In the genomic region with DNA sequence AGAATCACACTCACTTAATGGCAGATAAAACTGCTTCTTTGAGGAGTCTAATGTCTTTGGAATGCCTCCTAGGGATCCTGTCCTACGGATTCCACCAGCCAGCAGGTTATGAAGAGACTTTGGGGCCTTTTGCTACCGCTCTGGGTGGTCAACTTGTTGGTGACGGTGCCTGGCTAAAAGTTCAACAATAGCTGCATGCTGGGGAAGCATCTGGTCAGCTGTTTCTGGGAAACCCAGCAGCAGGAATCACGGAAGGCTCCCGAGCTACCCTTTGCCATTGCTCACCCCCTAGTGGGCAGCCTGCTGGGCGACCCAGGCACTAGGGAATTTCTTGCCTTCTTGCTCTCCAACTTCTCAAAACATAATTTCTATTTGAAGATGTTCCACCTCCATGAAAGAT, we compare ENCODE assay signal across 18 cellular contexts.
DNase-seq lines count a peak whose midpoint lies in the region; ATAC-seq, FAIRE-seq and TF ChIP-seq lines count a peak whose summit lies in the region.
"Had no signal": no experiment of that assay in that cellular context is flagged by ENCODE, and none has a peak within 500 bp of the region (broad histone marks: within the 10 kb centered on the region; RNA-seq: fewer than 3 reads in every experiment).

No MANE protein-coding gene starts in this region.

- H3K36me3 ChIP-seq in HepG2 (replicated peaks in 1 of 2; ENCODE audit: control insufficient read depth in 1 of 2, insufficient read depth in 2 of 2, low read length in 2 of 2) (no peaks in the 10 kb centered on the region), right lobe of liver (no peaks in the 10 kb centered on the region)
- no peaks in the 10 kb centered on the region for H3K36me3 ChIP-seq in naive thymus-derived CD4-positive, alpha-beta T cell (ENCODE audit: control insufficient read depth in 2 of 3, insufficient read depth in 3 of 3, low read length in 3 of 3)

- ATAC-seq in HepG2 = peak; percentile 60
- no peak for ATAC-seq in right lobe of liver
- ATAC-seq in naive thymus-derived CD4-positive, alpha-beta T cell = no peak
- ATAC-seq in activated naive CD8-positive, alpha-beta T cell treated with anti-CD3 and anti-CD28 coated beads, Interleukin-2, amount 50 U/mL, for 24 hours = no peak
- ATAC-seq: foreskin keratinocyte; stimulated activated memory B cell treated with anti-CD40 and anti-IgM and Interleukin-4, amounts not matched to agents 10 μg/mL and 1 μg/mL and 100 μg/mL, for 72 hours had no signal

- intact Hi-C loops in HepG2 (cut with micrococcal nuclease; ENCODE audit: unreplicated experiment) (no loop called here), right lobe of liver (cut with DNase I) (no loop called here)
- intact Hi-C loops in naive thymus-derived CD4-positive, alpha-beta T cell (cut with micrococcal nuclease) = no loop called here

- no peak overlapping the region for H3K4me2 ChIP-seq in HepG2 (ENCODE audit: low read depth, low read length)

- BruUV-seq in HepG2 (replicated peaks; lab: Mats Ljungman, UMichigan) = no TSS peak

- no peak overlapping the region for H3K4me3 Mint-ChIP-seq in type B pancreatic cell
- H3K4me3 Mint-ChIP-seq in naive thymus-derived CD4-positive, alpha-beta T cell = no peak overlapping the region
- no peak overlapping the region for H3K4me3 Mint-ChIP-seq in activated naive CD8-positive, alpha-beta T cell treated with anti-CD3 and anti-CD28 coated beads, Interleukin-2, amount 50 U/mL, for 24 hours
- H3K4me3 Mint-ChIP-seq: activated naive CD8-positive, alpha-beta T cell treated with anti-CD3 and anti-CD28 coated beads for 36 hours; stimulated activated memory B cell treated with anti-CD40 and anti-IgM and Interleukin-4, amounts not matched to agents 10 μg/mL and 1 μg/mL and 100 μg/mL, for 72 hours had no signal

- in situ Hi-C loops in HepG2 (cut with HindIII; ENCODE audit: extremely low pct_ligation_motif_present, low pct_unique_long_range_greater_than_20kb) = no loop called here

- 80% methylated on average over 6 of the region's 6 CpGs for WGBS in HepG2 (ENCODE audit: low lambda C conversion rate)
- WGBS in right lobe of liver (ENCODE audit: insufficient coverage, low coverage, low lambda C conversion rate, missing lambda C conversion rate) = 43% methylated on average over 2 of the region's 6 CpGs

- no peak; the same call in 1 of the 2 replicates for TF ChIP-seq CTCF in HepG2 (CRISPR knock-in tag; IDR thresholded peaks at IDR 0.05)
- TF ChIP-seq CTCF in right lobe of liver (IDR thresholded peaks at IDR 0.05) = no peak
- TF ChIP-seq CTCF in VCaP (conservative IDR thresholded peaks at IDR 0.05) = peak; percentile 75
- TF ChIP-seq CTCF in type B pancreatic cell (conservative IDR thresholded peaks at IDR 0.05) = peak; percentile 48

- POLR2A ChIA-PET in HepG2 (lab: Yijun Ruan, JAX) = interaction anchor here (1.0 kb wide), 1 partner anchor 9 kb away, joined by 3 read pairs; no protein-coding TSS in a partner anchor
- POLR2A ChIA-PET in naive thymus-derived CD4-positive, alpha-beta T cell (lab: Charles Lee) = no interaction called here

- H3K79me2 ChIP-seq in HepG2 (ENCODE audit: insufficient read depth, low read length) = no peaks in the 10 kb centered on the region
- H3K79me2 ChIP-seq: parathyroid adenoma had no signal

- H3K36me3 Mint-ChIP-seq in type B pancreatic cell = no peaks in the 10 kb centered on the region
- no peaks in the 10 kb centered on the region for H3K36me3 Mint-ChIP-seq in naive thymus-derived CD4-positive, alpha-beta T cell
- no peaks in the 10 kb centered on the region for H3K36me3 Mint-ChIP-seq in activated naive CD8-positive, alpha-beta T cell treated with anti-CD3 and anti-CD28 coated beads, Interleukin-2, amount 50 U/mL, for 24 hours (ENCODE audit: low read depth)
- H3K36me3 Mint-ChIP-seq: activated naive CD8-positive, alpha-beta T cell treated with anti-CD3 and anti-CD28 coated beads for 36 hours; stimulated activated memory B cell treated with anti-CD40 and anti-IgM and Interleukin-4, amounts not matched to agents 10 μg/mL and 1 μg/mL and 100 μg/mL, for 72 hours had no signal

- no peak for DNase-seq in HepG2 (ENCODE audit: low spot score)
- no peak for DNase-seq in right lobe of liver
- peak; percentile 66 for DNase-seq in iPS-NIHi7 (ENCODE audit: extremely low spot score)
- no peak for DNase-seq in type B pancreatic cell (ENCODE audit: extremely low spot score, unreplicated experiment)
- DNase-seq in naive thymus-derived CD4-positive, alpha-beta T cell = no peak
- DNase-seq in activated naive CD8-positive, alpha-beta T cell treated with anti-CD3 and anti-CD28 coated beads, Interleukin-2, amount 50 U/mL, for 24 hours = no peak
- no peak for DNase-seq in effector CD8-positive, alpha-beta T cell (lab: John Stamatoyannopoulos, UW)
- DNase-seq: activated naive CD8-positive, alpha-beta T cell treated with anti-CD3 and anti-CD28 coated beads for 36 hours; foreskin keratinocyte; Karpas-422; NCI-H226; stimulated activated CD4-positive, alpha-beta T cell treated with anti-CD3 and anti-CD28 coated beads, Interleukin-2, amount 100 ng/mL, for 24 hours; T-helper 9 cell had no signal

- H3K27me3 ChIP-seq in HepG2 (ENCODE audit: control insufficient read depth in 1 of 2, insufficient read depth in 2 of 2, low read length in 2 of 2) (no peaks in the 10 kb centered on the region), right lobe of liver (no peaks in the 10 kb centered on the region)
- H3K27me3 ChIP-seq in naive thymus-derived CD4-positive, alpha-beta T cell (ENCODE audit: control insufficient read depth in 2 of 2, insufficient read depth in 2 of 2, low read length in 2 of 2) = no peaks in the 10 kb centered on the region
- H3K27me3 ChIP-seq: foreskin keratinocyte had no signal

- peaks cover 8% of the 10 kb centered on the region for H3K4me1 Mint-ChIP-seq in type B pancreatic cell (ENCODE audit: unreplicated experiment)
- H3K4me1 Mint-ChIP-seq in naive thymus-derived CD4-positive, alpha-beta T cell = peaks cover 0 to 2% (median 0%) of the 10 kb centered on the region in 7 donors
- H3K4me1 Mint-ChIP-seq in activated naive CD8-positive, alpha-beta T cell treated with anti-CD3 and anti-CD28 coated beads, Interleukin-2, amount 50 U/mL, for 24 hours = no peaks in the 10 kb centered on the region
- H3K4me1 Mint-ChIP-seq: activated naive CD8-positive, alpha-beta T cell treated with anti-CD3 and anti-CD28 coated beads for 36 hours; stimulated activated memory B cell treated with anti-CD40 and anti-IgM and Interleukin-4, amounts not matched to agents 10 μg/mL and 1 μg/mL and 100 μg/mL, for 72 hours had no signal

- FAIRE-seq in HepG2 (lab: Jason Lieb, UNC) = no peak

- CTCF ChIA-PET in HepG2 (lab: Yijun Ruan, JAX; ENCODE audit: low intra/inter-chr PET ratio, low total read pairs) = no interaction called here
- CTCF ChIA-PET in naive thymus-derived CD4-positive, alpha-beta T cell (lab: Charles Lee) = no interaction called here

- no peak overlapping the region for H3K9ac ChIP-seq in HepG2 (ENCODE audit: insufficient read depth, low read depth, low read length)
- H3K9ac ChIP-seq: parathyroid adenoma had no signal

- H3K9me3 ChIP-seq in HepG2 (ENCODE audit: low read length) (no peaks in the 10 kb centered on the region), right lobe of liver (no peaks in the 10 kb centered on the region)
- no peaks in the 10 kb centered on the region for H3K9me3 ChIP-seq in naive thymus-derived CD4-positive, alpha-beta T cell (ENCODE audit: control insufficient read depth in 2 of 3, low read length in 3 of 3)

- H3K4me1 ChIP-seq in HepG2 (ENCODE audit: insufficient read depth, low read length) (no peaks in the 10 kb centered on the region), right lobe of liver (no peaks in the 10 kb centered on the region)
- H3K4me1 ChIP-seq in naive thymus-derived CD4-positive, alpha-beta T cell (ENCODE audit: control insufficient read depth in 2 of 2, insufficient read depth in 2 of 2, low read length in 2 of 2) = no peaks in the 10 kb centered on the region
- H3K4me1 ChIP-seq: foreskin keratinocyte, parathyroid adenoma had no signal

- H2AFZ ChIP-seq in HepG2 (ENCODE audit: low read length) = no peak overlapping the region
- H2AFZ ChIP-seq: parathyroid adenoma had no signal

- no peak overlapping the region for H3K27ac Mint-ChIP-seq in type B pancreatic cell
- no peak overlapping the region for H3K27ac Mint-ChIP-seq in naive thymus-derived CD4-positive, alpha-beta T cell
- no peak overlapping the region for H3K27ac Mint-ChIP-seq in activated naive CD8-positive, alpha-beta T cell treated with anti-CD3 and anti-CD28 coated beads, Interleukin-2, amount 50 U/mL, for 24 hours
- H3K27ac Mint-ChIP-seq: activated naive CD8-positive, alpha-beta T cell treated with anti-CD3 and anti-CD28 coated beads for 36 hours; stimulated activated memory B cell treated with anti-CD40 and anti-IgM and Interleukin-4, amounts not matched to agents 10 μg/mL and 1 μg/mL and 100 μg/mL, for 72 hours had no signal

- no peak for TF ChIP-seq POLR2A in HepG2 (IDR thresholded peaks at IDR 0.05; ENCODE audit: insufficient read depth in 1 of 2, low read depth in 2 of 2, low read length in 2 of 2)
- no peak for TF ChIP-seq POLR2A in right lobe of liver (IDR thresholded peaks at IDR 0.05)

- H3K27me3 Mint-ChIP-seq in type B pancreatic cell = no peaks in the 10 kb centered on the region
- peaks cover 0 to 17% (median 3%) of the 10 kb centered on the region in 5 donors for H3K27me3 Mint-ChIP-seq in naive thymus-derived CD4-positive, alpha-beta T cell
- H3K27me3 Mint-ChIP-seq in activated naive CD8-positive, alpha-beta T cell treated with anti-CD3 and anti-CD28 coated beads, Interleukin-2, amount 50 U/mL, for 24 hours = no peaks in the 10 kb centered on the region
- H3K27me3 Mint-ChIP-seq: activated naive CD8-positive, alpha-beta T cell treated with anti-CD3 and anti-CD28 coated beads for 36 hours; stimulated activated memory B cell treated with anti-CD40 and anti-IgM and Interleukin-4, amounts not matched to agents 10 μg/mL and 1 μg/mL and 100 μg/mL, for 72 hours had no signal

- no peak for TF ChIP-seq RAD21 in HepG2 (CRISPR knock-in tag; IDR thresholded peaks at IDR 0.05)

- H3K27ac ChIP-seq in HepG2 (ENCODE audit: extremely low read length, insufficient read depth, low read length) (no peak overlapping the region), right lobe of liver (no peak overlapping the region), VCaP (no peak overlapping the region)
- no peak overlapping the region for H3K27ac ChIP-seq in naive thymus-derived CD4-positive, alpha-beta T cell (ENCODE audit: low read depth, low read length)
- H3K27ac ChIP-seq: coronary artery, foreskin keratinocyte, parathyroid adenoma, RWPE1 had no signal

- H4K20me1 ChIP-seq in HepG2 (ENCODE audit: insufficient read depth, low read length) = no peaks in the 10 kb centered on the region

- TF ChIP-seq EP300 in HepG2 (IDR thresholded peaks at IDR 0.05; ENCODE audit: low read depth in 2 of 2, low read length in 2 of 2) = no peak
- TF ChIP-seq EP300 in HepG2 (CRISPR knock-in tag; IDR thresholded peaks at IDR 0.05; ENCODE audit: borderline replicate concordance) = no peak

- no peaks in the 10 kb centered on the region for H3K9me3 Mint-ChIP-seq in type B pancreatic cell
- no peaks in the 10 kb centered on the region for H3K9me3 Mint-ChIP-seq in naive thymus-derived CD4-positive, alpha-beta T cell
- no peaks in the 10 kb centered on the region for H3K9me3 Mint-ChIP-seq in activated naive CD8-positive, alpha-beta T cell treated with anti-CD3 and anti-CD28 coated beads, Interleukin-2, amount 50 U/mL, for 24 hours
- H3K9me3 Mint-ChIP-seq: activated naive CD8-positive, alpha-beta T cell treated with anti-CD3 and anti-CD28 coated beads for 36 hours; stimulated activated memory B cell treated with anti-CD40 and anti-IgM and Interleukin-4, amounts not matched to agents 10 μg/mL and 1 μg/mL and 100 μg/mL, for 72 hours had no signal

- H3K4me3 ChIP-seq in HepG2 (replicated peaks in 1 of 3; ENCODE audit: insufficient read depth in 1 of 3, low read depth in 2 of 3, low read length in 3 of 3) (no peak overlapping the region), right lobe of liver (no peak overlapping the region)
- H3K4me3 ChIP-seq in naive thymus-derived CD4-positive, alpha-beta T cell (ENCODE audit: low read length) = no peak overlapping the region
- H3K4me3 ChIP-seq: coronary artery had no signal

Comparison
In these comparisons a context has a peak if more than half of its experiments do, and no peak if none do; other contexts are left out.
1. CTCF ChIP-seq: peak in VCaP (single experiment) and type B pancreatic cell (single experiment); none in HepG2 (single experiment) and right lobe of liver (0 of 4).